8 cellular contexts compared by ENCODE assay signal in the genomic region with DNA sequence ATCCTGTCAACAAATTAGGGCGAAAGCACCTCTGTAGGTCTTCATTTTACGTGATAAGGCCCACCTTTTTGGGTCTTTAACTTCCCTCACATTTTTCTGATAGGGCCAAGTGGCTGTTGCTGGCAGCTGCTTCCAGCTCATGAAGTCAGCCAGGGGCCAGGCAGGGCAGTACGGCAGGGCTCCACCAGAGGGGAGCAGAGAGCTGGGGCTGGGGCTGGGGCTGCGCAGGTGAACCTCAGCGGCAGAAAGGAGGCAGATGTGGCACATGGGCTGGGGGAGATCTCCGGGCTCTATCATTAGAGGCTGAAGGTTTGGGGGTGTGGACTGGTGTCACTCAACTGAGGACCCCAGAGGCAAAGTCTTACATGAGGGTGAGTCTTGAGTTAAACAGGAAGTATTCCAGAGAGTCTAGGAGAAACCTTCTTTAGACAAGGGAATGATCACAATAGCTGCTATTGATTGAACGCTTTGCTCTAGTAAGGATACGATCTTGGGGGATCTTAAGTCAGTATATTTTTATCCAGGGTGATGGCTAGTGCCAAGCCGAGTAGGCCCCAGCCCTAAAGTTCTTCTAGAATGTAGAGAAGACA.
A peak's percentile ranks its signal among the peaks of the same experiment; 100 is the strongest.
DNase-seq lines count a peak whose midpoint lies in the region; ATAC-seq and TF ChIP-seq lines count a peak whose summit lies in the region.

No MANE protein-coding gene starts in this region.

- no peak overlapping the region for H3K4me3 Mint-ChIP-seq in endothelial cell (ENCODE audit: unreplicated experiment)
- no peak overlapping the region for H3K4me3 Mint-ChIP-seq in natural killer cell treated with Interleukin-12 subunit alpha and Interleukin-12 subunit beta and Interleukin-15 and Interleukin-18, amount 100 ng/mL, for 72 hours

- H3K4me1 Mint-ChIP-seq in endothelial cell (ENCODE audit: unreplicated experiment): peaks cover 19% of the 10 kb centered on the region
- peaks cover 0 to 8% of the 10 kb centered on the region in 2 donors for H3K4me1 Mint-ChIP-seq in natural killer cell treated with Interleukin-12 subunit alpha and Interleukin-12 subunit beta and Interleukin-15 and Interleukin-18, amount 100 ng/mL, for 72 hours (ENCODE audit: low read depth in 2 of 2)

- H3K9me3 ChIP-seq in thyroid gland: no peaks in the 10 kb centered on the region

- no peaks in the 10 kb centered on the region for H3K36me3 ChIP-seq in thyroid gland

- TF ChIP-seq POLR2A in thyroid gland (IDR thresholded peaks at IDR 0.05): no peak

- H3K36me3 Mint-ChIP-seq in endothelial cell (ENCODE audit: low read depth, unreplicated experiment): no peaks in the 10 kb centered on the region
- H3K36me3 Mint-ChIP-seq in natural killer cell treated with Interleukin-12 subunit alpha and Interleukin-12 subunit beta and Interleukin-15 and Interleukin-18, amount 100 ng/mL, for 72 hours: no peaks in the 10 kb centered on the region

- DNase-seq in NCI-H524 (lab: John Stamatoyannopoulos, UW): peak; percentile 17 to 22
- DNase-seq in NCI-H524 treated with DMSO at 0.1 percent for 48 hours (lab: John Stamatoyannopoulos, UW): no peak
- peak; percentile 72 for DNase-seq in NCI-H82 (lab: John Stamatoyannopoulos, UW)
- peak; percentile 89 for DNase-seq in activated CD8-positive, alpha-beta memory T cell treated with anti-CD3 and anti-CD28 coated beads for 24 hours
- peak; percentile 89 for DNase-seq in endothelial cell (ENCODE audit: low spot score)
- DNase-seq in natural killer cell treated with Interleukin-12 subunit alpha and Interleukin-12 subunit beta and Interleukin-15 and Interleukin-18, amount 100 ng/mL, for 72 hours (ENCODE audit: low spot score): peak; percentile 71
- peak; percentile 13 to 17 for DNase-seq in thyroid gland

- 64 to 76% methylated on average over 9 of the region's 9 CpGs for WGBS in thyroid gland, 2 donors

- H3K4me3 ChIP-seq in thyroid gland (replicated peaks in 1 of 3): no peak overlapping the region

- no peaks in the 10 kb centered on the region for H3K27me3 ChIP-seq in thyroid gland

- no peak overlapping the region for H3K27ac ChIP-seq in thyroid gland

- no peaks in the 10 kb centered on the region for H3K4me1 ChIP-seq in thyroid gland

- no peak overlapping the region for H3K27ac Mint-ChIP-seq in endothelial cell (ENCODE audit: unreplicated experiment)
- H3K27ac Mint-ChIP-seq in natural killer cell treated with Interleukin-12 subunit alpha and Interleukin-12 subunit beta and Interleukin-15 and Interleukin-18, amount 100 ng/mL, for 72 hours: peak overlapping the region in 1 of 2 donors; percentile 72

- H3K9me3 Mint-ChIP-seq in endothelial cell (ENCODE audit: unreplicated experiment): no peaks in the 10 kb centered on the region
- no peaks in the 10 kb centered on the region for H3K9me3 Mint-ChIP-seq in natural killer cell treated with Interleukin-12 subunit alpha and Interleukin-12 subunit beta and Interleukin-15 and Interleukin-18, amount 100 ng/mL, for 72 hours

- intact Hi-C loops in thyroid gland (cut with DNase I): loop anchor here (5.0 kb wide), 1 partner anchor 89 kb away; no protein-coding TSS in a partner anchor

- ATAC-seq in HG03039 (IDR thresholded peaks at IDR 0.05; ENCODE audit: unreplicated experiment): peak; percentile 83
- ATAC-seq in natural killer cell treated with Interleukin-12 subunit alpha and Interleukin-12 subunit beta and Interleukin-15 and Interleukin-18, amount 100 ng/mL, for 72 hours: peak; percentile 79 to 91

- H3K27me3 Mint-ChIP-seq in endothelial cell (ENCODE audit: unreplicated experiment): peaks cover 4% of the 10 kb centered on the region
- H3K27me3 Mint-ChIP-seq in natural killer cell treated with Interleukin-12 subunit alpha and Interleukin-12 subunit beta and Interleukin-15 and Interleukin-18, amount 100 ng/mL, for 72 hours: no peaks in the 10 kb centered on the region

- TF ChIP-seq CTCF in endothelial cell (IDR thresholded peaks at IDR 0.05; ENCODE audit: unreplicated experiment): peak; percentile 70
- TF ChIP-seq CTCF in thyroid gland (IDR thresholded peaks at IDR 0.05): peak in 5 of 6 experiments; percentile 14 to 57 (median 37)
